Comparison of ENCODE assay signal across 13 cellular contexts in genomic region chr6:9521152-9521530, GRCh38.
DNase-seq lines count a peak whose midpoint lies in the region; ATAC-seq and TF ChIP-seq lines count a peak whose summit lies in the region.
"Had no signal": no experiment of that assay in that cellular context is flagged by ENCODE, and none has a peak within 500 bp of the region (broad histone marks: within the 10 kb centered on the region; RNA-seq: fewer than 3 reads in every experiment).

No MANE protein-coding gene starts in this region.

- POLR2A ChIA-PET in SK-N-SH (lab: Yijun Ruan, JAX): no interaction called here

- no peaks in the 10 kb centered on the region for H3K9me2 ChIP-seq in SK-N-SH

- TF ChIP-seq EP300 in SK-N-SH (IDR thresholded peaks at IDR 0.05; ENCODE audit: borderline replicate concordance in 1 of 2, low read depth in 1 of 2, low read length in 1 of 2): no peak

- H3K4me1 ChIP-seq in SK-N-SH (ENCODE audit: control insufficient read depth in 1 of 2, insufficient read depth in 2 of 2, low read depth in 1 of 2, low read length in 1 of 2) (peaks cover 0 to 24% of the 10 kb centered on the region in 2 experiments; a peak in 1 of 4 replicates), lower lobe of right lung (no peaks in the 10 kb centered on the region)
- H3K4me1 ChIP-seq: prostate gland had no signal

- ATAC-seq in GM18867 (IDR thresholded peaks at IDR 0.05; ENCODE audit: unreplicated experiment) (peak; percentile 35), HG02852 (IDR thresholded peaks at IDR 0.05; ENCODE audit: unreplicated experiment) (peak; percentile 56), lower lobe of right lung (no peak), HG03097 (IDR thresholded peaks at IDR 0.05; ENCODE audit: low FRiP score, unreplicated experiment) (no peak)

- H3K27me3 Mint-ChIP-seq in Calu3 (ENCODE audit: unreplicated experiment): no peaks in the 10 kb centered on the region

- H3K4me1 Mint-ChIP-seq in Calu3 (ENCODE audit: low read depth, unreplicated experiment): peaks cover 59% of the 10 kb centered on the region

- TF ChIP-seq RAD21 in SK-N-SH (IDR thresholded peaks at IDR 0.05; ENCODE audit: low read length): no peak

- no TSS peak for BruUV-seq in Calu3 (replicated peaks; lab: Mats Ljungman, UMichigan)

- H3K79me2 ChIP-seq in SK-N-SH (ENCODE audit: insufficient read depth): no peaks in the 10 kb centered on the region

- peak overlapping the region; percentile 38; the same call in 1 of the 2 replicates for H3K9ac ChIP-seq in SK-N-SH

- no peak for DNase-seq in Calu3
- no peak for DNase-seq in SK-N-SH
- DNase-seq in lower lobe of right lung: no peak
- no peak for DNase-seq in substantia nigra (lab: John Stamatoyannopoulos, UW)
- DNase-seq in NCI-H2171 treated with DMSO at 0.1 percent for 48 hours (lab: John Stamatoyannopoulos, UW): no peak
- DNase-seq: activated naive CD4-positive, alpha-beta T cell; NCI-H2081 treated with DMSO at 0.1 percent for 48 hours; stimulated activated CD4-positive, alpha-beta T cell treated with anti-CD3 and anti-CD28 coated beads, Interleukin-2, amount 100 ng/mL, for 48 hours; stimulated activated naive CD4-positive, alpha-beta T cell treated with Interleukin-2 at 50 U/mL for 16 hours had no signal

- no peaks in the 10 kb centered on the region for H3K36me3 ChIP-seq in SK-N-SH (replicated peaks in 1 of 2; ENCODE audit: control insufficient read depth in 1 of 2, insufficient read depth in 2 of 2, low read length in 1 of 2)
- H3K36me3 ChIP-seq in lower lobe of right lung: no peaks in the 10 kb centered on the region
- H3K36me3 ChIP-seq: prostate gland had no signal

- H3K9me3 Mint-ChIP-seq in Calu3 (ENCODE audit: low read depth, unreplicated experiment): no peaks in the 10 kb centered on the region

- H3K27ac ChIP-seq in SK-N-SH (ENCODE audit: low read depth in 2 of 2, low read length in 1 of 2) (peak overlapping the region; percentile 72 to 87; a peak in 3 of 4 replicates), lower lobe of right lung (no peak overlapping the region), substantia nigra (ENCODE audit: low read depth, low read length, poor library complexity, severe bottlenecking) (no peak overlapping the region)
- H3K27ac ChIP-seq: prostate gland had no signal

- intact Hi-C loops in Calu3 (cut with micrococcal nuclease; ENCODE audit: unreplicated experiment) (no loop called here), lower lobe of right lung (cut with DNase I) (no loop called here)

- no peaks in the 10 kb centered on the region for H3K9me3 ChIP-seq in SK-N-SH
- H3K9me3 ChIP-seq in lower lobe of right lung: no peaks in the 10 kb centered on the region
- H3K9me3 ChIP-seq: prostate gland had no signal

- peaks cover 31% of the 10 kb centered on the region for H3F3A ChIP-seq in SK-N-SH (replicated peaks; ENCODE audit: insufficient read depth)

- H3K27ac Mint-ChIP-seq in Calu3 (ENCODE audit: unreplicated experiment): peak overlapping the region; percentile 65

- WGBS in SK-N-SH (ENCODE audit: low lambda C conversion rate): 14% methylated on average over 3 of the region's 3 CpGs

- CTCF ChIA-PET in Calu3 (lab: Charles Lee) (no interaction called here), SK-N-SH (lab: Yijun Ruan, JAX) (interaction anchor here (0.9 kb wide), 1 partner anchor 11 kb away, joined by 3 read pairs; no protein-coding TSS in a partner anchor)

- H3K27me3 ChIP-seq in SK-N-SH (ENCODE audit: insufficient read depth) (no peaks in the 10 kb centered on the region), lower lobe of right lung (ENCODE audit: low read depth) (no peaks in the 10 kb centered on the region)

- peak overlapping the region; percentile 60 for H3K4me2 ChIP-seq in SK-N-SH

- H4K20me1 ChIP-seq in SK-N-SH (ENCODE audit: insufficient read depth): no peaks in the 10 kb centered on the region

- peak overlapping the region; percentile 35; the same call in 1 of the 2 replicates for H2AFZ ChIP-seq in SK-N-SH (ENCODE audit: low read depth)

- no peak overlapping the region for H3K4me3 Mint-ChIP-seq in Calu3 (ENCODE audit: low read depth, unreplicated experiment)

- TF ChIP-seq CTCF in Calu3 (IDR thresholded peaks at IDR 0.05; ENCODE audit: unreplicated experiment) (no peak), SK-N-SH (IDR thresholded peaks at IDR 0.05) (no peak), lower lobe of right lung (IDR thresholded peaks at IDR 0.05) (no peak)

- peaks cover 12% of the 10 kb centered on the region for H3K36me3 Mint-ChIP-seq in Calu3 (ENCODE audit: insufficient read depth, unreplicated experiment)

- no peak overlapping the region for H3K4me3 ChIP-seq in SK-N-SH (ENCODE audit: low read depth in 2 of 2, low read length in 1 of 2)
- no peak overlapping the region for H3K4me3 ChIP-seq in lower lobe of right lung
- H3K4me3 ChIP-seq: prostate gland had no signal

TF ChIP-seq in SK-N-SH, 30 proteins besides CTCF, POLR2A, EP300 and RAD21:
- no peak for TF ChIP-seq IRF3 (IDR thresholded peaks at IDR 0.05; ENCODE audit: low read depth, low read length)
- no peak for TF ChIP-seq CHD2 (IDR thresholded peaks at IDR 0.05; ENCODE audit: low read length, partially characterized antibody)

Comparison
In these comparisons a context has a peak if more than half of its experiments do, and no peak if none do; other contexts are left out.
1. ATAC-seq: peak in GM18867 (single experiment) and HG02852 (single experiment); none in lower lobe of right lung (0 of 2) and HG03097 (single experiment).
2. H3K27ac ChIP-seq: peak in SK-N-SH (2 of 2); none in lower lobe of right lung (single experiment) and substantia nigra (single experiment).